Comparison of ENCODE assay signal across 11 cellular contexts in the genomic region with DNA sequence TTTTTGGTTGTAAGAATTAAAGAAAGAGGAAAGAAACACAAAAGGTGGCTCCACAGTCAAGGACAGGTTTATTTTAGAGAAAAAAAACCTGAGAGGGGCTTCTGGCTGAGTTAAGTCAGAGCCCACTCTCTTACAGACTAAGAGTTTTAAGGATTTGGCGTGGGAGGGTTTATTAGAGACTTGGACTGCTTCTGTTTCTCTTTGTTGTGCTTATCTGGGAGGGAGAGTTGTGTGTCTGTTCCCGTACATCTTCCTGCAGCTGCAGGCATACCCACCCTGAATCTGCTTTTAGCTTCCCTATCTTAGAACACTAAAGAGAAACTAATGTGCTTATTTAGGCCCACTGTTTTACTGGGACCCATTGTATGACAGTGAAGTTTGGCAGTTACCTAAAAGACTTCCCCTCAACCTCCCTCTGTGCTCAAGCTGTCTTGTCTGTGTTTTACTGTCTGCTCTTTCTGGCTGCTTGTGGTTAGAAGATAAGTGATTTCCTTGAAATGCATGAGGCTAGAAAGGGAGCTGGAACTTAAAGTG.
A peak's percentile ranks its signal among the peaks of the same experiment; 100 is the strongest.
DNase-seq lines count a peak whose midpoint lies in the region; ATAC-seq and TF ChIP-seq lines count a peak whose summit lies in the region.
"Had no signal": no experiment of that assay in that cellular context is flagged by ENCODE, and none has a peak within 500 bp of the region (broad histone marks: within the 10 kb centered on the region; RNA-seq: fewer than 3 reads in every experiment).

No MANE protein-coding gene starts in this region.

- no peaks in the 10 kb centered on the region for H3K27me3 Mint-ChIP-seq in stimulated activated naive CD8-positive, alpha-beta T cell treated with anti-CD3 and anti-CD28 coated beads, Interleukin-15, Interleukin-2, amounts not matched to agents 100 ng/mL and 50 ng/mL, for 24 hours
- H3K27me3 Mint-ChIP-seq: progenitor cell of endocrine pancreas had no signal

- H3K4me3 Mint-ChIP-seq in stimulated activated naive CD8-positive, alpha-beta T cell treated with anti-CD3 and anti-CD28 coated beads, Interleukin-15, Interleukin-2, amounts not matched to agents 100 ng/mL and 50 ng/mL, for 24 hours = peak overlapping the region; percentile 70

- in situ Hi-C loops in GM13976 (cut with MboI; ENCODE audit: low sequenced_read_pairs, unreplicated experiment) = no loop called here

- no peaks in the 10 kb centered on the region for H3K9me3 Mint-ChIP-seq in stimulated activated naive CD8-positive, alpha-beta T cell treated with anti-CD3 and anti-CD28 coated beads, Interleukin-15, Interleukin-2, amounts not matched to agents 100 ng/mL and 50 ng/mL, for 24 hours

- DNase-seq in stimulated activated naive CD8-positive, alpha-beta T cell treated with anti-CD3 and anti-CD28 coated beads, Interleukin-15, Interleukin-2, amounts not matched to agents 100 U/mL and 50 U/mL, for 24 hours = no peak
- peak; percentile 97 for DNase-seq in OCI-M1 (lab: John Stamatoyannopoulos, UW)
- DNase-seq in central memory CD4-positive, alpha-beta T cell = peak; percentile 34
- no peak for DNase-seq in GM13976 (ENCODE audit: low spot score)
- DNase-seq in NCI-H1694 (lab: John Stamatoyannopoulos, UW) = no peak
- DNase-seq in activated effector memory CD4-positive, alpha-beta T cell treated with Interleukin-2 at 50 U/mL for 16 hours = no peak
- DNase-seq: stimulated activated CD4-positive, alpha-beta T cell treated with anti-CD3 and anti-CD28 coated beads, Interleukin-2, amount 100 ng/mL, for 24 hours; stimulated activated naive CD4-positive, alpha-beta T cell treated with Interleukin-2 at 50 U/mL for 16 hours had no signal

- H3K4me1 Mint-ChIP-seq in stimulated activated naive CD8-positive, alpha-beta T cell treated with anti-CD3 and anti-CD28 coated beads, Interleukin-15, Interleukin-2, amounts not matched to agents 100 ng/mL and 50 ng/mL, for 24 hours (ENCODE audit: low read depth) = peaks cover 63% of the 10 kb centered on the region

- no peak for TF ChIP-seq CTCF in GM13976 (IDR thresholded peaks at IDR 0.05; ENCODE audit: borderline replicate concordance, control extremely low read depth, extremely low read depth, insufficient read depth, missing control alignments)

- no peaks in the 10 kb centered on the region for H3K36me3 Mint-ChIP-seq in stimulated activated naive CD8-positive, alpha-beta T cell treated with anti-CD3 and anti-CD28 coated beads, Interleukin-15, Interleukin-2, amounts not matched to agents 100 ng/mL and 50 ng/mL, for 24 hours (ENCODE audit: low read depth)

- ATAC-seq in stimulated activated naive CD8-positive, alpha-beta T cell treated with anti-CD3 and anti-CD28 coated beads, Interleukin-15, Interleukin-2, amounts not matched to agents 100 U/mL and 50 U/mL, for 24 hours = no peak
- no peak for ATAC-seq in HG02981 (IDR thresholded peaks at IDR 0.05; ENCODE audit: unreplicated experiment)

- H3K27ac Mint-ChIP-seq in stimulated activated naive CD8-positive, alpha-beta T cell treated with anti-CD3 and anti-CD28 coated beads, Interleukin-15, Interleukin-2, amounts not matched to agents 100 ng/mL and 50 ng/mL, for 24 hours = peak overlapping the region; percentile 23
- H3K27ac Mint-ChIP-seq: progenitor cell of endocrine pancreas had no signal

Comparison
In these comparisons a context has a peak if more than half of its experiments do, and no peak if none do; other contexts are left out.
1. DNase-seq: peak in OCI-M1 (single experiment) and central memory CD4-positive, alpha-beta T cell (single experiment); none in stimulated activated naive CD8-positive, alpha-beta T cell treated with anti-CD3 and anti-CD28 coated beads, Interleukin-15, Interleukin-2, amounts not matched to agents 100 U/mL and 50 U/mL, for 24 hours (single experiment), GM13976 (single experiment), NCI-H1694 (single experiment) and activated effector memory CD4-positive, alpha-beta T cell treated with Interleukin-2 at 50 U/mL for 16 hours (single experiment).